In genomic region chr1:37480581-37481288, GRCh38 we compare ENCODE assay signal across 2 cellular contexts.
TF ChIP-seq lines count a peak whose summit lies in the region.

No MANE protein-coding gene starts in this region.

TF ChIP-seq in GM12878, 131 proteins besides CTCF, POLR2A, EP300 and RAD21 (continued from another document):
- TF ChIP-seq POLR2AphosphoS2 (IDR thresholded peaks at IDR 0.05; ENCODE audit: low read depth, low read length) (peak; percentile 31; the same call in 1 of the 2 replicates), CREM (IDR thresholded peaks at IDR 0.05; ENCODE audit: low read depth) (no peak), SMC3 (IDR thresholded peaks at IDR 0.05; ENCODE audit: borderline replicate concordance, low read length) (no peak), NR2C2 (IDR thresholded peaks at IDR 0.05; ENCODE audit: borderline replicate concordance, control insufficient read depth, insufficient read length, low read depth) (no peak), IKZF2 (IDR thresholded peaks at IDR 0.05) (no peak)

TF ChIP-seq in GM12891, 5 proteins besides CTCF, POLR2A, EP300 and RAD21 (continued from another document):
- TF ChIP-seq SPI1 (IDR thresholded peaks at IDR 0.05; ENCODE audit: low read depth, low read length) = no peak
- no peak for TF ChIP-seq TAF1 (IDR thresholded peaks at IDR 0.05; ENCODE audit: low read depth, low read length)
- no peak for TF ChIP-seq POLR2AphosphoS5 (IDR thresholded peaks at IDR 0.05; ENCODE audit: low read depth, low read length)
